10 cellular contexts compared by ENCODE assay signal in the genomic region with DNA sequence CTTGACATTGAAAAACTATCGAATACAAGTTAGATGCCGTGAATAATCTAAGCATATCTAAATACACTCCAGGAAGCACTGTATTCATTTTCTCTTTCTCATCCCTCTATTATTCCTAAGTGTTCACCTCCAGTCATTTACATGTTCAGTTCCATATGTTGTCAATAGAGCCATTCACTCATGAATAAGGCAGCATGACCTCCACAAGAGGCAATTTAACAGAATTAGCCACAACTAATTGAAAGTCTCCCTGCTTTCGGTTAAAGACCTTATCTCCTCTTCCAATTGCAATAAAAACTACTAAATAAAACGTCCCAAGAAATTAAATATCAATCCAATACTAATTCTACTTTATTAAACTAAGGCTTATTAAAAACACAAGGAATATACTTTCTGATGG. TPM values are rescaled to one million over a fixed set of nuclear protein-coding genes. Genes with fewer than 3 reads are reported as not detected.
DNase-seq lines count a peak whose midpoint lies in the region; ATAC-seq and TF ChIP-seq lines count a peak whose summit lies in the region.
"Had no signal": no experiment of that assay in that cellular context is flagged by ENCODE, and none has a peak within 500 bp of the region (broad histone marks: within the 10 kb centered on the region; RNA-seq: fewer than 3 reads in every experiment).

No MANE protein-coding gene starts in this region.

- CTCF ChIA-PET in OCI-LY7 (lab: Charles Lee; ENCODE audit: unreplicated experiment) = no interaction called here

- no peaks in the 10 kb centered on the region for H4K20me1 ChIP-seq in OCI-LY7 (ENCODE audit: insufficient read depth, low read length)

- peaks cover 4% of the 10 kb centered on the region for H3K36me3 Mint-ChIP-seq in progenitor cell of endocrine pancreas (ENCODE audit: insufficient read depth)

- H3K27ac ChIP-seq in OCI-LY7 (ENCODE audit: low read depth, low read length, poor library complexity, severe bottlenecking) = no peak overlapping the region

- H3K9me2 ChIP-seq in OCI-LY7 (ENCODE audit: insufficient read depth, low read length) = no peaks in the 10 kb centered on the region

- H3K4me1 ChIP-seq in ES-I3 (ENCODE audit: insufficient read depth, low read length) = peaks cover 11% of the 10 kb centered on the region
- no peaks in the 10 kb centered on the region for H3K4me1 ChIP-seq in OCI-LY7 (ENCODE audit: insufficient read depth, low read length, poor library complexity, severe bottlenecking)

- H3K9me3 ChIP-seq in ES-I3 (ENCODE audit: control insufficient read depth, insufficient read depth, low read length) = no peaks in the 10 kb centered on the region
- no peaks in the 10 kb centered on the region for H3K9me3 ChIP-seq in OCI-LY7 (ENCODE audit: low read length)

- DNase-seq in NCI-H82 treated with DMSO at 0.1 percent for 48 hours (lab: John Stamatoyannopoulos, UW; ENCODE audit: unreplicated experiment) (peak; percentile 7), fibroblast of peridontal ligament (ENCODE audit: extremely low read depth) (peak; percentile 39), progenitor cell of endocrine pancreas (ENCODE audit: low spot score, unreplicated experiment) (no peak), NCI-H2081 treated with DMSO at 0.1 percent for 48 hours (lab: John Stamatoyannopoulos, UW) (no peak), OCI-LY7 (ENCODE audit: low spot score) (no peak), GM19240 (ENCODE audit: insufficient read length, low spot score) (no peak)
- DNase-seq: central memory CD4-positive, alpha-beta T cell; stimulated activated CD4-positive, alpha-beta T cell treated with anti-CD3 and anti-CD28 coated beads, Interleukin-2, amount 100 ng/mL, for 24 hours had no signal

- POLR2A ChIA-PET in OCI-LY7 (lab: Charles Lee) = no interaction called here

- H3K27me3 Mint-ChIP-seq in progenitor cell of endocrine pancreas = no peaks in the 10 kb centered on the region

- TF ChIP-seq CTCF in progenitor cell of endocrine pancreas (IDR thresholded peaks at IDR 0.05; ENCODE audit: unreplicated experiment) (no peak), OCI-LY7 (conservative IDR thresholded peaks at IDR 0.05; ENCODE audit: low read length) (no peak)

- peak overlapping the region; percentile 90 for H3K4me3 Mint-ChIP-seq in progenitor cell of endocrine pancreas (ENCODE audit: low read depth)

- BruUV-seq in OCI-LY7 (replicated peaks; lab: Mats Ljungman, UMichigan) = no TSS peak

- peak overlapping the region; percentile 94 for H3K27ac Mint-ChIP-seq in progenitor cell of endocrine pancreas

- H3K9ac ChIP-seq in ES-I3 (ENCODE audit: low read depth, low read length) = 0 out of 2 replicates have a peak overlapping the region, but pooled peaks have one; percentile 96

- no peaks in the 10 kb centered on the region for H3K79me2 ChIP-seq in OCI-LY7 (ENCODE audit: insufficient read depth, low read depth, low read length)

- ATAC-seq in GM19397 (IDR thresholded peaks at IDR 0.05; ENCODE audit: unreplicated experiment) = no peak

- no peak overlapping the region for H3K4me3 ChIP-seq in OCI-LY7 (ENCODE audit: low read depth, low read length, poor library complexity, severe bottlenecking)

- intact Hi-C loops in OCI-LY7 (cut with micrococcal nuclease; ENCODE audit: unreplicated experiment) = no loop called here

- H3K9me3 Mint-ChIP-seq in progenitor cell of endocrine pancreas (ENCODE audit: low read depth) = no peaks in the 10 kb centered on the region

- no peak overlapping the region for H2AFZ ChIP-seq in OCI-LY7 (ENCODE audit: low read length)

- H3K36me3 ChIP-seq in ES-I3 (ENCODE audit: insufficient read depth, low read length) (no peaks in the 10 kb centered on the region), OCI-LY7 (ENCODE audit: insufficient read depth, low read length) (no peaks in the 10 kb centered on the region)

- no peak overlapping the region for H3K4me2 ChIP-seq in OCI-LY7 (ENCODE audit: low read length)

- H3K4me1 Mint-ChIP-seq in progenitor cell of endocrine pancreas (ENCODE audit: low read depth) = peaks cover 62% of the 10 kb centered on the region

RNA-seq across cellular contexts. Expression of gene LRIG3, which starts 1.8 kb away (rescaled TPM):
- total RNA-seq in progenitor cell of endocrine pancreas = 75.3 and 94.4 TPM in 2 replicates
- total RNA-seq in OCI-LY7 (2014; rRNA removed; shearing (Covaris generic)) = not detected in 2 replicates
- total RNA-seq in OCI-LY7 (2022) = not detected in 2 replicates

Comparison
In these comparisons a context has a peak if more than half of its experiments do, and no peak if none do; other contexts are left out.
1. DNase-seq: peak in NCI-H82 treated with DMSO at 0.1 percent for 48 hours (single experiment) and fibroblast of peridontal ligament (single experiment); none in progenitor cell of endocrine pancreas (single experiment), NCI-H2081 treated with DMSO at 0.1 percent for 48 hours (single experiment), OCI-LY7 (single experiment) and GM19240 (single experiment).
2. RNA of gene LRIG3, which starts 1.8 kb away (total RNA-seq): 75.3 to 94.4 TPM in progenitor cell of endocrine pancreas; not detected in OCI-LY7; every median in the first group is over 10 times any median in the second.